Comparison of ENCODE assay signal across 10 cellular contexts in the genomic region with DNA sequence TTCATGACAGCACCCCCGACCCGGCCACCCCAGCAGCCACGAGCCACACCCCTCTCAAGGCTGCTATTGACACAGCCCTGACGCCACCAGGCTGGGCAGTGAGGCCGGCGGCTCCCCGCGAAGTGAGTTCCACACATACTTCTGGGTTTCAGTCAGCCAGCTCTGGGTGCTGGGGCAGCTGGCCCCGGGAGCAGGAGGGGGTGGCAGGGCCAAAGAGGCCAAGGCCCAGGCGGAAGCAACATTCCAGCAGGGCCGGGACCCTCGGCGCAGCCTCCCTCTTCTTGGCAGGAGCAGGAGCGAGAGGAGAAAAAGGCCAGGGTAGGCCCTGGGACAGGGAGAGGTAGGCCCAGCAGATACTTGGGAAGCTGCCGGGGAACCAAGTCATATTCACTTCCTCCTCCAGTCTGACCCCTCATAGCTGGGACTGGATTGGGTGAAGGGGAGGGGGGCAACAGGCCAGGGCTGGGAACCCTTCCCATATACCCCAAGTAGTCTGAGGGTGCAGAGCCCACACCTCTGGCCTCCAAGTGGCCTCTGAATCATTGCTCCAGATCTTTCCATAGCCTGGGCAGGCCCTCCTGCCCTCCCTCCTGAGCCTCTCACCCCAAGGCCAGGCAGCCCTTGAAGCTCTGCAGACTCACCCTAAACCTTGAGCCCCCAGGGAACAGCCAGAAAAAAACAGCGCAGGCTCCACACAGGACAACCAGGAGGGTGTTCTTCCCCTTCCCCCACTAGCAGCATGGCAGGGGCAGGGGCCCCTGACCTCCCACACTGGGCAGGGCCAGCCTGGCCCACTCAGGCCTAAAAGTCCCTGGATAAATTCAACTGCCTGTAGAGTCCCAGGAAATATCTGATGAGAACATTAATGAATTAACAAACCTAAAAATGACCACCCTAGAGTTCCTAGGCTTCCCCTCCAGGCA. TPM values are rescaled to one million over a fixed set of nuclear protein-coding genes. Genes with fewer than 3 reads are reported as not detected.
DNase-seq lines count a peak whose midpoint lies in the region; ATAC-seq and TF ChIP-seq lines count a peak whose summit lies in the region.
"Had no signal": no experiment of that assay in that cellular context is flagged by ENCODE, and none has a peak within 500 bp of the region (broad histone marks: within the 10 kb centered on the region; RNA-seq: fewer than 3 reads in every experiment).

No MANE protein-coding gene starts in this region.

- H3K9me3 ChIP-seq in adipocyte (ENCODE audit: control insufficient read depth, low read length) = no peaks in the 10 kb centered on the region
- no peaks in the 10 kb centered on the region for H3K9me3 ChIP-seq in heart left ventricle
- no peaks in the 10 kb centered on the region for H3K9me3 ChIP-seq in sigmoid colon

- TF ChIP-seq POLR2A in heart left ventricle (IDR thresholded peaks at IDR 0.05) (peak in 1 of 2 donors; percentile 44), sigmoid colon (IDR thresholded peaks at IDR 0.05) (no peak)

- DNase-seq in GM03348 (ENCODE audit: low spot score) (peak; percentile 92), adipocyte (ENCODE audit: low read depth) (peak; percentile 93), heart left ventricle (peak; percentile 71 to 89 (median 83)), sigmoid colon (peak; percentile 92), iPS-NIHi7 (ENCODE audit: extremely low spot score) (no peak), SIG-M5 treated with dmso at 0.1 percent for 504 hours (lab: John Stamatoyannopoulos, UW; ENCODE audit: unreplicated experiment) (no peak)
- DNase-seq: effector memory CD8-positive, alpha-beta T cell; T-cell had no signal

- ATAC-seq in heart left ventricle (peak; percentile 29 to 60 (median 57)), GM19452 (IDR thresholded peaks at IDR 0.05; ENCODE audit: unreplicated experiment) (no peak), GM21515 (IDR thresholded peaks at IDR 0.05; ENCODE audit: unreplicated experiment) (no peak)
- ATAC-seq: effector memory CD8-positive, alpha-beta T cell; T-cell had no signal

- TF ChIP-seq CTCF in heart left ventricle (IDR thresholded peaks at IDR 0.05) = no peak
- no peak for TF ChIP-seq CTCF in sigmoid colon (IDR thresholded peaks at IDR 0.05)

- TF ChIP-seq EP300 in sigmoid colon (IDR thresholded peaks at IDR 0.05) = peak in 1 of 4 donors; percentile 57

- H3K4me3 ChIP-seq in adipocyte (ENCODE audit: low read length) = peak overlapping the region; percentile 59
- H3K4me3 ChIP-seq in heart left ventricle = peak overlapping the region in 9 of 12 donors; percentile 4 to 93 (median 88)
- H3K4me3 ChIP-seq in sigmoid colon = peak overlapping the region in 3 of 4 donors; percentile 2 to 27 (median 8)

- H3K4me1 ChIP-seq in adipocyte (ENCODE audit: control insufficient read depth, insufficient read depth, low read length) (peaks cover 75% of the 10 kb centered on the region), heart left ventricle (peaks cover 27 to 100% (median 75%) of the 10 kb centered on the region in 12 donors), sigmoid colon (peaks cover 0 to 96% (median 91%) of the 10 kb centered on the region in 4 donors)

- 9 to 20% (median 18%) methylated on average over 7 to 16 of the region's 16 CpGs for WGBS in heart left ventricle, 4 donors
- 28 to 59% methylated on average over 16 of the region's 16 CpGs for WGBS in sigmoid colon, 2 donors

- intact Hi-C loops in heart left ventricle (cut with DNase I) (loop anchor here in 2 of 10 donors (2.0 kb wide), 2 partner anchors 19 to 21 kb away; no protein-coding TSS in a partner anchor), sigmoid colon (cut with DNase I) (loop anchor here (2.0 to 10.0 kb wide), 2 partner anchors 23 to 597 kb away; no protein-coding TSS in a partner anchor)

- peak overlapping the region; percentile 87 to 98 (median 92) for H3K27ac ChIP-seq in heart left ventricle
- peak overlapping the region; percentile 90 to 99 (median 98) for H3K27ac ChIP-seq in sigmoid colon

- H3K27me3 ChIP-seq in adipocyte (replicated peaks; ENCODE audit: control insufficient read depth, insufficient read depth, low read length) = no peaks in the 10 kb centered on the region
- no peaks in the 10 kb centered on the region for H3K27me3 ChIP-seq in heart left ventricle
- no peaks in the 10 kb centered on the region for H3K27me3 ChIP-seq in sigmoid colon

- peaks cover 18% of the 10 kb centered on the region for H3K36me3 ChIP-seq in adipocyte (ENCODE audit: control insufficient read depth, insufficient read depth, low read length, severe bottlenecking)
- H3K36me3 ChIP-seq in heart left ventricle = peaks cover 0 to 20% (median 0%) of the 10 kb centered on the region in 9 donors
- H3K36me3 ChIP-seq in sigmoid colon = no peaks in the 10 kb centered on the region

- H3K9ac ChIP-seq in adipocyte (ENCODE audit: low read length) = peak overlapping the region; percentile 96

RNA-seq across cellular contexts. Expression of a gene that starts 5.7 kb away (rescaled TPM):
- total RNA-seq in heart left ventricle = 100 to 1,000 TPM; 202 to 608 (median 304) TPM
- polyA plus RNA-seq in heart left ventricle = 100 to 1,000 TPM; 164 to 315 TPM
- 100 to 1,000 TPM in 3 of 4 donors, 10 to 100 TPM in 1; 66.3 to 761 (median 213) TPM for total RNA-seq in sigmoid colon
- 100 to 1,000 TPM in 1 of 3 donors, 10 to 100 TPM in 1, 1 to 10 TPM in 1; 6.0 to 104 (median 10.4) TPM for polyA plus RNA-seq in sigmoid colon

RNA-seq across cellular contexts. Expression of a gene that starts 45.4 kb away (rescaled TPM):
- 1 to 10 TPM in 5 of 9 donors, not detected in 4; 1.2 to 2.6 (median 1.8) TPM for total RNA-seq in heart left ventricle
- under 1 TPM in 1 of 2 donors, not detected in 1; 0.24 TPM for polyA plus RNA-seq in heart left ventricle
- total RNA-seq in sigmoid colon = not detected
- polyA plus RNA-seq in sigmoid colon = 1 to 10 TPM in 2 of 3 donors, under 1 TPM in 1; 0.20 to 6.9 (median 6.0) TPM

Comparison
In these comparisons a context has a peak if more than half of its experiments do, and no peak if none do; other contexts are left out.
1. DNase-seq: peak in GM03348 (single experiment), adipocyte (single experiment), heart left ventricle (5 of 5) and sigmoid colon (single experiment); none in iPS-NIHi7 (single experiment) and SIG-M5 treated with dmso at 0.1 percent for 504 hours (single experiment).
2. H3K4me3 ChIP-seq: peak in every context shown above with its lines; median percentile 88 in heart left ventricle; 59 in adipocyte; 8 in sigmoid colon.
3. ATAC-seq: peak in heart left ventricle (4 of 4); none in GM19452 (single experiment) and GM21515 (single experiment).